33 cellular contexts compared by ENCODE assay signal in genomic region chr15:72456684-72457083, GRCh38. TPM values are rescaled to one million over a fixed set of nuclear protein-coding genes. Genes with fewer than 3 reads are reported as not detected.
"Had no signal": no experiment of that assay in that cellular context is flagged by ENCODE, and none has a peak within 500 bp of the region (broad histone marks: within the 10 kb centered on the region; RNA-seq: fewer than 3 reads in every experiment).

No MANE protein-coding gene starts in this region.

- H3K27ac ChIP-seq: stomach, suprapubic skin, testis, thoracic aorta, thyroid gland, tibial artery, transverse colon, upper lobe of left lung, upper lobe of right lung, uterus, vagina had no signal

- H3K27me3 Mint-ChIP-seq: stimulated activated memory B cell treated with anti-CD40 and anti-IgM and Interleukin-4, amounts not matched to agents 10 μg/mL and 1 μg/mL and 100 μg/mL, for 72 hours; stimulated activated naive CD8-positive, alpha-beta T cell treated with anti-CD3 and anti-CD28 coated beads, Interleukin-15, amount 100 ng/mL, for 72 hours had no signal

- H3K9me3 ChIP-seq: stomach, suprapubic skin, testis, thoracic aorta, thyroid gland, tibial artery, transverse colon, upper lobe of left lung, upper lobe of right lung, uterus, vagina had no signal

- H3K36me3 Mint-ChIP-seq: stimulated activated effector memory CD8-positive, alpha-beta T cell treated with anti-CD3 and anti-CD28 coated beads, Interleukin-12 subunit alpha, Interleukin-12 subunit beta, amount 100 ng/mL, for 72 hours; stimulated activated memory B cell treated with anti-CD40 and anti-IgM and Interleukin-4, amounts not matched to agents 10 μg/mL and 1 μg/mL and 100 μg/mL, for 72 hours; stimulated activated naive B cell treated with anti-CD40 and anti-IgM and Interleukin-4, amounts not matched to agents 10 μg/mL and 1 μg/mL and 100 μg/mL, for 72 hours; type B pancreatic cell had no signal

- DNase-seq: stimulated activated CD4-positive, alpha-beta T cell treated with anti-CD3 and anti-CD28 coated beads, Interleukin-2, amount 100 ng/mL, for 48 hours; stimulated activated CD4-positive, alpha-beta T cell treated with anti-CD3 and anti-CD28 coated beads, Interleukin-4, amount 100 ng/mL, for 1 hour; stimulated activated CD4-positive, alpha-beta T cell treated with anti-CD3 and anti-CD28 coated beads, Interleukin-4, amount 100 ng/mL, for 24 hours; stimulated activated CD4-positive, alpha-beta T cell treated with anti-CD3 and anti-CD28 coated beads, Interleukin-4, amount 100 ng/mL, for 4 hours; stimulated activated CD8-positive, alpha-beta memory T cell treated with anti-CD3 and anti-CD28 coated beads, Interleukin-4, amount 100 ng/mL, for 48 hours; stimulated activated naive B cell treated with anti-CD40 and anti-IgM and Interleukin-4, amounts not matched to agents 10 μg/mL and 1 μg/mL and 100 μg/mL, for 72 hours; stimulated activated naive CD4-positive, alpha-beta T cell; stimulated activated naive CD4-positive, alpha-beta T cell treated with Interleukin-2 at 50 U/mL for 16 hours; stimulated activated naive CD8-positive, alpha-beta T cell treated with anti-CD3 and anti-CD28 coated beads, Interleukin-15, amount 100 ng/mL, for 72 hours; stimulated activated naive CD8-positive, alpha-beta T cell treated with anti-CD3 and anti-CD28 coated beads, Interleukin-15, Interleukin-2, amounts not matched to agents 100 U/mL and 50 U/mL, for 24 hours; stomach; substantia nigra; testis; thyroid gland; tibial artery; transverse colon; trophoblast cell; upper lobe of left lung; upper lobe of right lung; uterus had no signal

- ATAC-seq: stimulated activated effector memory CD8-positive, alpha-beta T cell treated with anti-CD3 and anti-CD28 coated beads, Interleukin-12 subunit alpha, Interleukin-12 subunit beta, amount 100 ng/mL, for 72 hours; stimulated activated memory B cell treated with anti-CD40 and anti-IgM and Interleukin-4, amounts not matched to agents 10 μg/mL and 1 μg/mL and 100 μg/mL, for 72 hours; stimulated activated naive B cell treated with anti-CD40 and anti-IgM and Interleukin-4, amounts not matched to agents 10 μg/mL and 1 μg/mL and 100 μg/mL, for 72 hours; stimulated activated naive CD8-positive, alpha-beta T cell treated with anti-CD3 and anti-CD28 coated beads, Interleukin-15, amount 100 ng/mL, for 72 hours; stimulated activated naive CD8-positive, alpha-beta T cell treated with anti-CD3 and anti-CD28 coated beads, Interleukin-15, Interleukin-2, amounts not matched to agents 100 U/mL and 50 U/mL, for 24 hours; upper lobe of right lung had no signal

- H3K4me1 ChIP-seq: testis, thyroid gland, tibial artery, upper lobe of left lung, uterus, vagina had no signal

- H3K27ac Mint-ChIP-seq: stimulated activated effector memory CD8-positive, alpha-beta T cell treated with anti-CD3 and anti-CD28 coated beads, Interleukin-12 subunit alpha, Interleukin-12 subunit beta, amount 100 ng/mL, for 72 hours; stimulated activated memory B cell treated with anti-CD40 and anti-IgM and Interleukin-4, amounts not matched to agents 10 μg/mL and 1 μg/mL and 100 μg/mL, for 72 hours; stimulated activated naive B cell treated with anti-CD40 and anti-IgM and Interleukin-4, amounts not matched to agents 10 μg/mL and 1 μg/mL and 100 μg/mL, for 72 hours; stimulated activated naive CD8-positive, alpha-beta T cell treated with anti-CD3 and anti-CD28 coated beads, Interleukin-15, amount 100 ng/mL, for 72 hours; stimulated activated naive CD8-positive, alpha-beta T cell treated with anti-CD3 and anti-CD28 coated beads, Interleukin-15, Interleukin-2, amounts not matched to agents 100 ng/mL and 50 ng/mL, for 24 hours; type B pancreatic cell had no signal

- H3K36me3 ChIP-seq: stomach, suprapubic skin, thoracic aorta, thyroid gland, tibial artery, transverse colon, upper lobe of left lung, upper lobe of right lung, uterus, vagina had no signal

- H3K4me3 Mint-ChIP-seq: stimulated activated effector memory CD8-positive, alpha-beta T cell treated with anti-CD3 and anti-CD28 coated beads, Interleukin-12 subunit alpha, Interleukin-12 subunit beta, amount 100 ng/mL, for 72 hours; stimulated activated memory B cell treated with anti-CD40 and anti-IgM and Interleukin-4, amounts not matched to agents 10 μg/mL and 1 μg/mL and 100 μg/mL, for 72 hours; stimulated activated naive B cell treated with anti-CD40 and anti-IgM and Interleukin-4, amounts not matched to agents 10 μg/mL and 1 μg/mL and 100 μg/mL, for 72 hours; stimulated activated naive CD8-positive, alpha-beta T cell treated with anti-CD3 and anti-CD28 coated beads, Interleukin-15, amount 100 ng/mL, for 72 hours; stimulated activated naive CD8-positive, alpha-beta T cell treated with anti-CD3 and anti-CD28 coated beads, Interleukin-15, Interleukin-2, amounts not matched to agents 100 ng/mL and 50 ng/mL, for 24 hours; type B pancreatic cell had no signal

- H3K9me3 Mint-ChIP-seq: stimulated activated effector memory CD8-positive, alpha-beta T cell treated with anti-CD3 and anti-CD28 coated beads, Interleukin-12 subunit alpha, Interleukin-12 subunit beta, amount 100 ng/mL, for 72 hours; stimulated activated memory B cell treated with anti-CD40 and anti-IgM and Interleukin-4, amounts not matched to agents 10 μg/mL and 1 μg/mL and 100 μg/mL, for 72 hours; stimulated activated naive B cell treated with anti-CD40 and anti-IgM and Interleukin-4, amounts not matched to agents 10 μg/mL and 1 μg/mL and 100 μg/mL, for 72 hours; stimulated activated naive CD8-positive, alpha-beta T cell treated with anti-CD3 and anti-CD28 coated beads, Interleukin-15, amount 100 ng/mL, for 72 hours; stimulated activated naive CD8-positive, alpha-beta T cell treated with anti-CD3 and anti-CD28 coated beads, Interleukin-15, Interleukin-2, amounts not matched to agents 100 ng/mL and 50 ng/mL, for 24 hours; type B pancreatic cell had no signal

- FAIRE-seq: urothelium cell line had no signal

- H3K27me3 ChIP-seq: stomach, suprapubic skin, testis, thyroid gland, tibial artery, transverse colon, upper lobe of left lung, upper lobe of right lung, uterus, vagina had no signal

- H3K4me3 ChIP-seq: stomach, suprapubic skin, testis, thoracic aorta, thyroid gland, tibial artery, transverse colon, upper lobe of left lung, upper lobe of right lung, uterus, vagina had no signal

RNA-seq across cellular contexts. Expression of gene TMEM202, which starts 58.6 kb away (rescaled TPM):
- total RNA-seq: stomach, subcutaneous adipose tissue, suprapubic skin, temporal lobe, thoracic aorta, thyroid gland, transverse colon, upper lobe of left lung, upper lobe of right lung, ureter, urinary bladder, uterus, vagina had no signal
- polyA plus RNA-seq: stomach, thymus, urinary bladder had no signal
